Comparison of ENCODE assay signal across 1 cellular context in the genomic region with DNA sequence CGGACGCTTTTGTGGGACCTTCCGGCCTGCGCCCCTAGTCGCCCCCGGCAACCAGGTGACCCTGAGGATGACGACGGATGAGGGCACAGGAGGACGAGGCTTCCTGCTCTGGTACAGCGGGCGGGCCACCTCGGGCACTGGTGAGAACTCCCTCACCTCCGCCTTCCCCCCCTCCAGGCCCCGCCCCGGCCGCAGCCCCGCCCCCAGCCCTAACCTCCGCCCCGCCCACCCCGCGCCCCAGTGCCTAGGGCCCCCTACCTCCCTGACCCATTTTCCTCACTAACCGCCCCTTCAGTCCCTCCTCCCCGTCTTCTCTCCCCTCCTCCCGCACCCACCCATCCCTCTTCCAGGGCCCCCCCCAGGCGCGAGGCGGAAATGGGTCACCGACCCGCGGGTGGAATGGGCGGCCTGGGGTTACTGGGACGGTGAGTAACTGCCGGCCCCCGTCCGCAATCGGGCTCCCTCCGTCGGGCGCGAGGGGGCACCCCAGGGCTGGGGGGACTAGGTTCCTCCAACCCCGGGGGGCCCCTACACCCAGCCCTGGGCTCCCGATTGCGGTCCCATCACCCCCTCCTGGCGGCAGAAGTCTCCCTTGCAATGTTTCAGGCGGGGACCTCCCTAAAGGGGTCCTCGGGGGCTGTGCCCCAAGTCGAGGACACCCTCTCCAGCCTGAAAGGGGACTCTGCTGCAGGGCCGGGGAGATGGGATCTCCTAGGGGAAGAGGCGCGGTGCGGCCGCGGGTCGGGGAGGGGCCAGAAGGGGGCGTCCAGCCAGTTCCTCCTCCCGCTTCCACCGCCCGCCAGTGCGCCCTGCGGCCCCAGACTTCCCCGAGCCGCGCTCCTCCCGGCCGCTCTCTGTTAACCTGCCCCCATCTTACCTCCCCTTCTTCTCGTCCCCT.
TF ChIP-seq lines count a peak whose summit lies in the region.

No MANE protein-coding gene starts in this region.

TF ChIP-seq in endothelial cell of umbilical vein, 7 proteins besides CTCF, POLR2A, EP300 and RAD21:
- peak; percentile 31 for TF ChIP-seq FOS (IDR thresholded peaks at IDR 0.05; ENCODE audit: borderline replicate concordance, insufficient read depth, low read length)
- peak; percentile 5 for TF ChIP-seq POLR2AphosphoS5 (IDR thresholded peaks at IDR 0.05; ENCODE audit: insufficient read depth, low read depth, low read length)
- TF ChIP-seq EZH2 (IDR thresholded peaks at IDR 0.05; ENCODE audit: borderline replicate concordance, low read depth, low read length, severe bottlenecking) = no peak
